ENCODE assay signal across 8 cellular contexts in the genomic region with DNA sequence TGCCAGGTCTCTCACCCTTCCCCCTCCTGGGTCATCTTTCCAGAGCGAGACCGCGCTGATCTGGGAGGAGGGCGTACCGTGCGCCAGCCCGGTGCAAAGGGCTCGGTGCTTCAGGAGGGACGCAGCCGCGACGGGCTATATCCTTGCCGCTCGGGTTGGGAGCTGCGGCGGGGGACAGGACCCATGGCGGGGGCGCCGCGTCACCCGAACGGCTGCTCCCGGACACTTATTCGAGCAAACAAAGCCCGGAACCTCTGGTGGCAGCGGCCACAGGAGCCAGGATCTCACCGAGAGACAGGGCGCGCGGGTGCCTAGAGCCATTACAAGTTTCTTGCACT. TPM values are rescaled to one million over a fixed set of nuclear protein-coding genes. Genes with fewer than 3 reads are reported as not detected.
A peak's percentile ranks its signal among the peaks of the same experiment; 100 is the strongest.
DNase-seq lines count a peak whose midpoint lies in the region.

No MANE protein-coding gene starts in this region.

- peak overlapping the region; percentile 89 for H4K8ac ChIP-seq in trophoblast cell (ENCODE audit: low read depth, low read length)

- no CpG with 5 or more reads among the region's 30 CpGs for WGBS in trophoblast cell (ENCODE audit: extremely low coverage, insufficient coverage, insufficient read length)

- H3K27me3 ChIP-seq in trophoblast cell (ENCODE audit: insufficient read depth, low read length) = no peaks in the 10 kb centered on the region

- peaks cover 3 to 11% of the 10 kb centered on the region in 2 experiments for H3K36me3 ChIP-seq in trophoblast cell (ENCODE audit: control insufficient read depth in 1 of 2, insufficient read depth in 2 of 2, low read length in 2 of 2)

- DNase-seq in NCI-H2227 (lab: John Stamatoyannopoulos, UW; ENCODE audit: unreplicated experiment) (peak; percentile 44), NCI-H2227 treated with DMSO at 0.1 percent for 48 hours (lab: John Stamatoyannopoulos, UW) (no peak), UCSD-AML1 (lab: John Stamatoyannopoulos, UW; ENCODE audit: unreplicated experiment) (peak; percentile 39), glomerular visceral epithelial cell (ENCODE audit: extremely low spot score) (peak; percentile 42), trophoblast cell (peak in 1 of 2 donors; percentile 29), NCI-H446 treated with DMSO at 0.1 percent for 48 hours (lab: John Stamatoyannopoulos, UW) (no peak), epidermal melanocyte (ENCODE audit: insufficient read length, low spot score) (no peak)
- DNase-seq in stimulated activated CD4-positive, alpha-beta T cell treated with anti-CD3 and anti-CD28 coated beads, Interleukin-2, amount 100 ng/mL, for 48 hours = no peak

- H3K4ac ChIP-seq in trophoblast cell (ENCODE audit: low read depth, low read length) = peak overlapping the region; percentile 100

- H3K4me1 ChIP-seq in trophoblast cell (ENCODE audit: control insufficient read depth in 1 of 2, insufficient read depth in 2 of 2, low read length in 2 of 2) = peaks cover 2 to 13% of the 10 kb centered on the region in 2 experiments

- peak overlapping the region; percentile 26 for H2AFZ ChIP-seq in trophoblast cell (ENCODE audit: insufficient read depth, low read length, poor library complexity)

- peak overlapping the region; percentile 98 for H3K27ac ChIP-seq in trophoblast cell (ENCODE audit: low read depth, low read length)

- peak overlapping the region; percentile 90 for H3K14ac ChIP-seq in trophoblast cell (ENCODE audit: low read length)

- H2BK12ac ChIP-seq in trophoblast cell (ENCODE audit: low read length) = peak overlapping the region; percentile 12

- peak overlapping the region; percentile 82 for H4K91ac ChIP-seq in trophoblast cell (ENCODE audit: low read depth, low read length)

- peak overlapping the region; percentile 87 for H3K9ac ChIP-seq in trophoblast cell (ENCODE audit: low read length)

- H2BK5ac ChIP-seq in trophoblast cell (ENCODE audit: low read depth, low read length, poor library complexity) = peak overlapping the region; percentile 98

- peaks cover 47% of the 10 kb centered on the region for H3K79me2 ChIP-seq in trophoblast cell (ENCODE audit: control insufficient read depth, insufficient read depth, low read length, poor library complexity)

- peak overlapping the region; percentile 98 for H3K18ac ChIP-seq in trophoblast cell (ENCODE audit: low read length)

- peaks cover 2% of the 10 kb centered on the region for H3K9me3 ChIP-seq in trophoblast cell (ENCODE audit: insufficient read depth, low read depth, low read length)

- no peak overlapping the region for H3K23ac ChIP-seq in trophoblast cell (ENCODE audit: low read length)

- H3K4me2 ChIP-seq in trophoblast cell (ENCODE audit: low read length) = peak overlapping the region; percentile 78

- no peak overlapping the region for H2AK5ac ChIP-seq in trophoblast cell (ENCODE audit: low read length)

- peak overlapping the region; percentile 71 for H2BK120ac ChIP-seq in trophoblast cell (ENCODE audit: insufficient read depth, low read length, poor library complexity)

- peak overlapping the region; percentile 34 for H4K12ac ChIP-seq in trophoblast cell (ENCODE audit: low read depth, low read length)

- peaks cover 41% of the 10 kb centered on the region for H3K79me1 ChIP-seq in trophoblast cell (ENCODE audit: low read length)

- H3K4me3 ChIP-seq in trophoblast cell (ENCODE audit: low read depth, low read length) = peak overlapping the region; percentile 94

RNA-seq across cellular contexts. Expression of gene SEMA6A, which starts 1.4 kb away (rescaled TPM):
- 559 and 563 TPM in 2 replicates for polyA plus RNA-seq in trophoblast cell (2013)

Comparison
In these comparisons a context has a peak if more than half of its experiments do, and no peak if none do; other contexts are left out.
1. DNase-seq: peak in NCI-H2227 (single experiment), UCSD-AML1 (single experiment) and glomerular visceral epithelial cell (single experiment); none in NCI-H2227 treated with DMSO at 0.1 percent for 48 hours (single experiment), NCI-H446 treated with DMSO at 0.1 percent for 48 hours (single experiment), stimulated activated CD4-positive, alpha-beta T cell treated with anti-CD3 and anti-CD28 coated beads, Interleukin-2, amount 100 ng/mL, for 48 hours (0 of 2) and epidermal melanocyte (single experiment).